In the genomic region with DNA sequence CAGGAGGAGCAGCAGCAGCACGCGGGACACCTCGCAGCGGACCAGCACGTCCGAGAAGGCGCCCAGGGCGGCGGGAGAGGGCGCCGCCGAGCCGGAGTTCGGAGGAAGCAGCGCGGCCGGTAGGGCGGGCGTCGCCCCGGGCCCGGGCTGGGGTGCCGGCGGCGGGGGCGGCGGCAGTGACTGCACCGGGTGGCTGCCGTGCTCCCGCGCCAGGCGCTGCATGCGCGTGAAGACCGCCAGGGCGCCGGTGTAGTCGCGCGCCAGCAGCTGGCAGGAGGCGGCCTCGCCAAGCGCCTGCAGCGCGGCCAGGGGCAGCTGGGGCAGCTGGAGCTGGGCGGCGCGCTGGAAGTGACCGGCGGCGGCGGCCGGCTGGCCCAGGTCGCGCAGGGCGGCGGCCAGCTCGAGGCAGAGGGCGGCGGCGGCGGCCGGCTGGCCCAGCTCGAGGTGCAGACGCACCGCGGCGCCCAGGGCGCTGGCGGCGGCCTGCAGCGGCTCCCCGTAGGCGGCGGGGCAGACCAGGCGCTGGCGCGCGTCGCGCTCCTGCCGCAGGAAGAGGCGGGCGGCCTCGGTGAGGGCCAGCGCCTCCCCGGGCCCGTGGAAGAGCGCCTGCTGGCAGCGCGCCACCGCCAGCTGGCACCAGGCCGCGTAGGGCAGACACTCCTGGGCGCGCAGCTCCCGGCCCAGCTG, we compare ENCODE assay signal across 9 cellular contexts. TPM values are rescaled to one million over a fixed set of nuclear protein-coding genes. Genes with fewer than 3 reads are reported as not detected.
DNase-seq lines count a peak whose midpoint lies in the region; ATAC-seq lines count a peak whose summit lies in the region.
"Not testable (repeated sequence)": the region's sequence is repeated elsewhere in the genome, so short reads cannot be mapped to it uniquely, and the experiment has no call there.
"Had no signal": no experiment of that assay in that cellular context is flagged by ENCODE, and none has a peak within 500 bp of the region (broad histone marks: within the 10 kb centered on the region; RNA-seq: fewer than 3 reads in every experiment).

No MANE protein-coding gene starts in this region.

- not testable (repeated sequence) for H3K4me1 Mint-ChIP-seq in activated CD8-positive, alpha-beta memory T cell treated with anti-CD3 and anti-CD28 coated beads, Interleukin-2, amount 10 ng/mL, durations not matched to agents 7 days and 5 days; stimulated activated naive B cell treated with anti-CD40 and anti-IgM and Interleukin-4, amounts not matched to agents 10 μg/mL and 1 μg/mL and 100 μg/mL, for 72 hours

- intact Hi-C loops in left colon (cut with DNase I, micrococcal nuclease) = not testable (repeated sequence)

- H3K9me3 Mint-ChIP-seq in activated CD8-positive, alpha-beta memory T cell treated with anti-CD3 and anti-CD28 coated beads, Interleukin-2, amount 10 ng/mL, durations not matched to agents 7 days and 5 days (ENCODE audit: low read depth); stimulated activated naive B cell treated with anti-CD40 and anti-IgM and Interleukin-4, amounts not matched to agents 10 μg/mL and 1 μg/mL and 100 μg/mL, for 72 hours: not testable (repeated sequence)

- not testable (repeated sequence) for H3K27me3 Mint-ChIP-seq in activated CD8-positive, alpha-beta memory T cell treated with anti-CD3 and anti-CD28 coated beads, Interleukin-2, amount 10 ng/mL, durations not matched to agents 7 days and 5 days; stimulated activated naive B cell treated with anti-CD40 and anti-IgM and Interleukin-4, amounts not matched to agents 10 μg/mL and 1 μg/mL and 100 μg/mL, for 72 hours

- ATAC-seq in GM18861 (IDR thresholded peaks at IDR 0.05; ENCODE audit: unreplicated experiment) (peak; percentile 49), GM19467 (IDR thresholded peaks at IDR 0.05; ENCODE audit: unreplicated experiment) (peak; percentile 56), HG02571 (IDR thresholded peaks at IDR 0.05; ENCODE audit: unreplicated experiment) (peak; percentile 49), HG03045 (IDR thresholded peaks at IDR 0.05; ENCODE audit: unreplicated experiment) (peak; percentile 60), HG03460 (IDR thresholded peaks at IDR 0.05; ENCODE audit: unreplicated experiment) (peak; percentile 56), left colon (peak; percentile 75)
- peak; percentile 52 for ATAC-seq in activated CD8-positive, alpha-beta memory T cell treated with anti-CD3 and anti-CD28 coated beads, Interleukin-2, amount 10 ng/mL, durations not matched to agents 7 days and 5 days
- ATAC-seq in stimulated activated naive B cell treated with anti-CD40 and anti-IgM and Interleukin-4, amounts not matched to agents 10 μg/mL and 1 μg/mL and 100 μg/mL, for 72 hours (replicated peaks) = peak; percentile 72 to 73

- not testable (repeated sequence) for DNase-seq in activated CD8-positive, alpha-beta memory T cell treated with anti-CD3 and anti-CD28 coated beads, Interleukin-2, amount 10 ng/mL, durations not matched to agents 7 days and 5 days; left colon; stimulated activated naive B cell treated with anti-CD40 and anti-IgM and Interleukin-4, amounts not matched to agents 10 μg/mL and 1 μg/mL and 100 μg/mL, for 72 hours

- H3K36me3 Mint-ChIP-seq in activated CD8-positive, alpha-beta memory T cell treated with anti-CD3 and anti-CD28 coated beads, Interleukin-2, amount 10 ng/mL, durations not matched to agents 7 days and 5 days; stimulated activated naive B cell treated with anti-CD40 and anti-IgM and Interleukin-4, amounts not matched to agents 10 μg/mL and 1 μg/mL and 100 μg/mL, for 72 hours: not testable (repeated sequence)

- not testable (repeated sequence) for H3K27ac Mint-ChIP-seq in activated CD8-positive, alpha-beta memory T cell treated with anti-CD3 and anti-CD28 coated beads, Interleukin-2, amount 10 ng/mL, durations not matched to agents 7 days and 5 days; stimulated activated naive B cell treated with anti-CD40 and anti-IgM and Interleukin-4, amounts not matched to agents 10 μg/mL and 1 μg/mL and 100 μg/mL, for 72 hours

- CTCF ChIA-PET in activated CD8-positive, alpha-beta memory T cell treated with anti-CD3 and anti-CD28 coated beads, Interleukin-2, amount 10 ng/mL, durations not matched to agents 7 days and 5 days (lab: Charles Lee) = not testable (repeated sequence)

- not testable (repeated sequence) for H3K4me3 Mint-ChIP-seq in activated CD8-positive, alpha-beta memory T cell treated with anti-CD3 and anti-CD28 coated beads, Interleukin-2, amount 10 ng/mL, durations not matched to agents 7 days and 5 days; stimulated activated naive B cell treated with anti-CD40 and anti-IgM and Interleukin-4, amounts not matched to agents 10 μg/mL and 1 μg/mL and 100 μg/mL, for 72 hours

RNA-seq across cellular contexts. Expression of a gene that starts 0.5 kb away (rescaled TPM):
- total RNA-seq in activated CD8-positive, alpha-beta memory T cell treated with anti-CD3 and anti-CD28 coated beads, Interleukin-2, amount 10 ng/mL, durations not matched to agents 7 days and 5 days = 10 to 100 TPM; 10.5 to 10.8 TPM
- total RNA-seq in left colon = 10 to 100 TPM; 10.7 to 11.4 TPM
- total RNA-seq: cardiac muscle cell had no signal
